In the genomic region with DNA sequence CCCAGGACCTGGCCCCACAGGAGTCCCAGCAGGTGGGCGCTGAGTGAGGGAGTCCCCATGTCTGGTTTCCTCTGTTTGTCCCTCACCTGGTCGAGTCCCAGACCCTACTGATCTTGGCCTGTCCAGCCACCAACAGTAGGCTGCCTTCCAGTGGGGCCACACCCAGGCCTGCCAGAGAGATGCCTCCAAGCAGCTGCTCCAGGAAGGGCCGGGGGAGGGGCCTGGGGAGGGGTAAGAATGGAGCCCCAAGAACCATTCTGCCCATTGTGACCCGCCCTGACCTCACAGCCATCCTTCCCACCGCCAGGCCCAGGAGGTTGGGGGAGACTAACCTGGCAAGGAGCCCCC, we compare ENCODE assay signal across 8 cellular contexts. TPM values are rescaled to one million over a fixed set of nuclear protein-coding genes. Genes with fewer than 3 reads are reported as not detected.
DNase-seq lines count a peak whose midpoint lies in the region; ATAC-seq lines count a peak whose summit lies in the region.

No MANE protein-coding gene starts in this region.

- H3K27ac ChIP-seq in iPS-18a (ENCODE audit: low read length) = no peak overlapping the region

- CTCF ChIA-PET in activated CD4-positive, alpha-beta memory T cell treated with anti-CD3 and anti-CD28 coated beads, Interleukin-2, amount 10 ng/mL, durations not matched to agents 7 days and 5 days (lab: Charles Lee) = interaction anchor here (1.1 to 2.5 kb wide), 3 partner anchors 78 to 294 kb away, joined by 4 to 10 read pairs (median 8); no protein-coding TSS in a partner anchor

- no peaks in the 10 kb centered on the region for H3K27me3 ChIP-seq in iPS-18a (ENCODE audit: control insufficient read depth, insufficient read depth, low read length)

- peak overlapping the region; percentile 73 for H3K4me3 Mint-ChIP-seq in activated CD4-positive, alpha-beta memory T cell treated with anti-CD3 and anti-CD28 coated beads, Interleukin-2, amount 10 ng/mL, durations not matched to agents 7 days and 5 days
- peak overlapping the region; percentile 83 to 88 for H3K4me3 Mint-ChIP-seq in stimulated activated naive CD8-positive, alpha-beta T cell treated with anti-CD3 and anti-CD28 coated beads, Interleukin-15, amount 100 ng/mL, for 72 hours

- peaks cover 17% of the 10 kb centered on the region for H3K4me1 Mint-ChIP-seq in activated CD4-positive, alpha-beta memory T cell treated with anti-CD3 and anti-CD28 coated beads, Interleukin-2, amount 10 ng/mL, durations not matched to agents 7 days and 5 days
- H3K4me1 Mint-ChIP-seq in stimulated activated naive CD8-positive, alpha-beta T cell treated with anti-CD3 and anti-CD28 coated beads, Interleukin-15, amount 100 ng/mL, for 72 hours = peaks cover 13% of the 10 kb centered on the region

- H3K27ac Mint-ChIP-seq in activated CD4-positive, alpha-beta memory T cell treated with anti-CD3 and anti-CD28 coated beads, Interleukin-2, amount 10 ng/mL, durations not matched to agents 7 days and 5 days = no peak overlapping the region
- peak overlapping the region; percentile 90 for H3K27ac Mint-ChIP-seq in stimulated activated naive CD8-positive, alpha-beta T cell treated with anti-CD3 and anti-CD28 coated beads, Interleukin-15, amount 100 ng/mL, for 72 hours

- peaks cover 8% of the 10 kb centered on the region for H3K4me1 ChIP-seq in iPS-18a (ENCODE audit: control insufficient read depth, low read depth, low read length)

- no peaks in the 10 kb centered on the region for H3K36me3 Mint-ChIP-seq in activated CD4-positive, alpha-beta memory T cell treated with anti-CD3 and anti-CD28 coated beads, Interleukin-2, amount 10 ng/mL, durations not matched to agents 7 days and 5 days (ENCODE audit: low read depth)

- peak overlapping the region; percentile 58 for H3K9ac ChIP-seq in iPS-18a (ENCODE audit: low read length)

- H3K36me3 ChIP-seq in iPS-18a (ENCODE audit: control insufficient read depth, low read depth, low read length) = no peaks in the 10 kb centered on the region

- POLR2A ChIA-PET in activated CD4-positive, alpha-beta memory T cell treated with anti-CD3 and anti-CD28 coated beads, Interleukin-2, amount 10 ng/mL, durations not matched to agents 7 days and 5 days (lab: Charles Lee) = interaction anchor here (1.8 kb wide), 1 partner anchor 80 kb away, joined by 3 read pairs; no protein-coding TSS in a partner anchor

- peak; percentile 41 for DNase-seq in DMS 273 (lab: John Stamatoyannopoulos, UW; ENCODE audit: unreplicated experiment)
- no peak for DNase-seq in DMS 273 treated with DMSO at 0.1 percent for 48 hours (lab: John Stamatoyannopoulos, UW)
- DNase-seq in activated CD4-positive, alpha-beta memory T cell treated with anti-CD3 and anti-CD28 coated beads, Interleukin-2, amount 10 ng/mL, durations not matched to agents 7 days and 5 days = no peak
- DNase-seq in stimulated activated naive CD8-positive, alpha-beta T cell treated with anti-CD3 and anti-CD28 coated beads, Interleukin-15, amount 100 ng/mL, for 72 hours = no peak
- no peak for DNase-seq in stimulated activated CD4-positive, alpha-beta T cell treated with anti-CD3 and anti-CD28 coated beads, Interleukin-4, amount 100 ng/mL, for 1 hour

- peaks cover 19% of the 10 kb centered on the region for H3K27me3 Mint-ChIP-seq in activated CD4-positive, alpha-beta memory T cell treated with anti-CD3 and anti-CD28 coated beads, Interleukin-2, amount 10 ng/mL, durations not matched to agents 7 days and 5 days
- peaks cover 14% of the 10 kb centered on the region for H3K27me3 Mint-ChIP-seq in stimulated activated naive CD8-positive, alpha-beta T cell treated with anti-CD3 and anti-CD28 coated beads, Interleukin-15, amount 100 ng/mL, for 72 hours

- no peaks in the 10 kb centered on the region for H3K9me3 Mint-ChIP-seq in activated CD4-positive, alpha-beta memory T cell treated with anti-CD3 and anti-CD28 coated beads, Interleukin-2, amount 10 ng/mL, durations not matched to agents 7 days and 5 days
- H3K9me3 Mint-ChIP-seq in stimulated activated naive CD8-positive, alpha-beta T cell treated with anti-CD3 and anti-CD28 coated beads, Interleukin-15, amount 100 ng/mL, for 72 hours = no peaks in the 10 kb centered on the region

- H3K9me3 ChIP-seq in iPS-18a (ENCODE audit: control insufficient read depth, low read depth, low read length) = no peaks in the 10 kb centered on the region

- ATAC-seq in stimulated activated naive CD8-positive, alpha-beta T cell treated with anti-CD3 and anti-CD28 coated beads, Interleukin-15, amount 100 ng/mL, for 72 hours = peak; percentile 3
- no peak for ATAC-seq in GM19023 (IDR thresholded peaks at IDR 0.05; ENCODE audit: unreplicated experiment)
- no peak for ATAC-seq in GM21515 (IDR thresholded peaks at IDR 0.05; ENCODE audit: unreplicated experiment)

- H3K4me3 ChIP-seq in iPS-18a (ENCODE audit: low read length) = peak overlapping the region; percentile 56

RNA-seq across cellular contexts. Expression of a gene that starts 0.7 kb away (rescaled TPM):
- total RNA-seq in activated CD4-positive, alpha-beta memory T cell treated with anti-CD3 and anti-CD28 coated beads, Interleukin-2, amount 10 ng/mL, durations not matched to agents 7 days and 5 days = 10 to 100 TPM; 14.5 to 17.8 TPM

RNA-seq across cellular contexts. Expression of a gene that starts 12.8 kb away (rescaled TPM):
- not detected for total RNA-seq in activated CD4-positive, alpha-beta memory T cell treated with anti-CD3 and anti-CD28 coated beads, Interleukin-2, amount 10 ng/mL, durations not matched to agents 7 days and 5 days

RNA-seq across cellular contexts. Expression of a gene that starts 15.2 kb away (rescaled TPM):
- not detected for total RNA-seq in activated CD4-positive, alpha-beta memory T cell treated with anti-CD3 and anti-CD28 coated beads, Interleukin-2, amount 10 ng/mL, durations not matched to agents 7 days and 5 days

RNA-seq across cellular contexts. Expression of a gene that starts 39.5 kb away (rescaled TPM):
- 10 to 100 TPM; 13.4 to 15.2 TPM for total RNA-seq in activated CD4-positive, alpha-beta memory T cell treated with anti-CD3 and anti-CD28 coated beads, Interleukin-2, amount 10 ng/mL, durations not matched to agents 7 days and 5 days
